Comparison of ENCODE assay signal across 8 cellular contexts in genomic region chr10:95841711-95842498, GRCh38.
A peak's percentile ranks its signal among the peaks of the same experiment; 100 is the strongest.
DNase-seq lines count a peak whose midpoint lies in the region; ATAC-seq and TF ChIP-seq lines count a peak whose summit lies in the region.

No MANE protein-coding gene starts in this region.

- H3K9me3 Mint-ChIP-seq in activated CD4-positive, alpha-beta T cell treated with anti-CD3 and anti-CD28 coated beads, Interleukin-2, amount 10 ng/mL, durations not matched to agents 24 days and 14 days, result peaks cover 4% of the 10 kb centered on the region

- TF ChIP-seq CTCF in neutrophil (IDR thresholded peaks at IDR 0.05), result peak; percentile 60

- intact Hi-C loops in activated CD4-positive, alpha-beta T cell treated with anti-CD3 and anti-CD28 coated beads, Interleukin-2, amount 10 ng/mL, durations not matched to agents 24 days and 14 days (cut with micrococcal nuclease), result loop anchor here (1.0 kb wide), 2 partner anchors 22 to 148 kb away; no protein-coding TSS in a partner anchor

- peaks cover 78% of the 10 kb centered on the region for H3K36me3 ChIP-seq in neutrophil

- no peak overlapping the region for H3K4me3 ChIP-seq in neutrophil (ENCODE audit: low read depth in 1 of 2, low read length in 1 of 2)

- peaks cover 10% of the 10 kb centered on the region for H3K36me3 Mint-ChIP-seq in activated CD4-positive, alpha-beta T cell treated with anti-CD3 and anti-CD28 coated beads, Interleukin-2, amount 10 ng/mL, durations not matched to agents 24 days and 14 days (ENCODE audit: low read depth)

- ATAC-seq in GM21737 (IDR thresholded peaks at IDR 0.05; ENCODE audit: unreplicated experiment) (peak; percentile 40), HG02571 (IDR thresholded peaks at IDR 0.05; ENCODE audit: unreplicated experiment) (no peak)

- no peaks in the 10 kb centered on the region for H3K27me3 ChIP-seq in neutrophil

- peaks cover 25 to 32% of the 10 kb centered on the region in 2 experiments for H3K4me1 ChIP-seq in neutrophil (ENCODE audit: control insufficient read depth in 1 of 2, insufficient read depth in 1 of 2, low read depth in 1 of 2, low read length in 1 of 2)

- H3K27ac Mint-ChIP-seq in activated CD4-positive, alpha-beta T cell treated with anti-CD3 and anti-CD28 coated beads, Interleukin-2, amount 10 ng/mL, durations not matched to agents 24 days and 14 days, result peak overlapping the region; percentile 78

- peaks cover 41% of the 10 kb centered on the region for H3K4me1 Mint-ChIP-seq in activated CD4-positive, alpha-beta T cell treated with anti-CD3 and anti-CD28 coated beads, Interleukin-2, amount 10 ng/mL, durations not matched to agents 24 days and 14 days

- no peaks in the 10 kb centered on the region for H3K27me3 Mint-ChIP-seq in activated CD4-positive, alpha-beta T cell treated with anti-CD3 and anti-CD28 coated beads, Interleukin-2, amount 10 ng/mL, durations not matched to agents 24 days and 14 days

- H3K9me3 ChIP-seq in neutrophil, result no peaks in the 10 kb centered on the region

- DNase-seq in NCI-H2107 treated with DMSO at 0.1 percent for 48 hours (lab: John Stamatoyannopoulos, UW; ENCODE audit: unreplicated experiment) (peak; percentile 1), NCI-H2107 (lab: John Stamatoyannopoulos, UW) (no peak), NCI-H1105 treated with DMSO at 0.1 percent for 48 hours (lab: John Stamatoyannopoulos, UW) (peak; percentile 36), fibroblast of the conjunctiva (ENCODE audit: low read depth) (peak; percentile 33)
- peak; percentile 85 for DNase-seq in activated CD4-positive, alpha-beta T cell treated with anti-CD3 and anti-CD28 coated beads, Interleukin-2, amount 10 ng/mL, durations not matched to agents 24 days and 14 days

- peak overlapping the region; percentile 45 for H3K4me3 Mint-ChIP-seq in activated CD4-positive, alpha-beta T cell treated with anti-CD3 and anti-CD28 coated beads, Interleukin-2, amount 10 ng/mL, durations not matched to agents 24 days and 14 days

- peak overlapping the region; percentile 74 for H3K27ac ChIP-seq in neutrophil
